27 cellular contexts compared by ENCODE assay signal in the genomic region with DNA sequence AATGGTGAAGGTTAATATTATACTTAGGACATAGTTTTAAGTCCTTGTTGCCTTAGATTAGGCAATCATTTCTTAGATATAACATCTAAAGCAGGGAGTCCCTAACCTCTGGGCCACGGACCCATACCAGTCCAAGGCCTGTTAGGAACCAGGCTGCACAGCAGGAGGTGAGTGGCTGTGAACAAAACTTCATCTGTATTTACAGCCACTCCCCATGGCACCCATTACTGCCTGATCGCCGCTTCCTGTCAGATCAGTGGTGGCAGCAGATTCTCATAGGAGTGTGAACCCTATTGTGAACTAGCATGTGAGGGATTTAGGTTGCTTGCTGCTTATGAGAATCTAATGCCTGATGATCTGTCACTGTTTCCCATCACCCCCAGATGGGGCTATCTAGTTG.
"Had no signal": no experiment of that assay in that cellular context is flagged by ENCODE, and none has a peak within 500 bp of the region (broad histone marks: within the 10 kb centered on the region; RNA-seq: fewer than 3 reads in every experiment).

No MANE protein-coding gene starts in this region.

- H3K4me3 ChIP-seq: gastrocnemius medialis, heart left ventricle had no signal

- H3K9me3 ChIP-seq: gastrocnemius medialis had no signal

- H3K27ac ChIP-seq: brain microvascular endothelial cell, gastrocnemius medialis, heart left ventricle, WERI-Rb-1 had no signal

- DNase-seq: activated B cell treated with CpG ODN at 0.5 μM for 24 hours; activated CD4-positive, alpha-beta T cell treated with anti-CD3 and anti-CD28 coated beads for 48 hours; activated CD4-positive, alpha-beta T cell treated with anti-CD3 and anti-CD28 coated beads, Interleukin-2, amount 50 U/mL, for 1 hour; activated CD4-positive, alpha-beta T cell treated with anti-CD3 and anti-CD28 coated beads, Interleukin-2, amount 50 U/mL, for 48 hours; activated CD8-positive, alpha-beta memory T cell treated with anti-CD3 and anti-CD28 coated beads for 24 hours; activated CD8-positive, alpha-beta T cell treated with anti-CD3 and anti-CD28 coated beads for 36 hours; activated effector memory CD4-positive, alpha-beta T cell treated with Interleukin-2 at 50 U/mL for 16 hours; activated gamma-delta T cell treated with Interleukin-2 at 50 U/mL for 16 hours; activated naive CD4-positive, alpha-beta T cell treated with anti-CD3 and anti-CD28 coated beads, Interleukin-2, amount 50 U/mL, for 16 hours; activated naive CD4-positive, alpha-beta T cell treated with Interleukin-2 at 50 U/mL for 16 hours; activated T-cell treated with anti-CD3 and anti-CD28 coated beads, Interleukin-2, amount 50 U/mL, for 4 hours; amniotic stem cell; anterior cingulate cortex; brain microvascular endothelial cell; caudate nucleus; cortex of kidney; dermis blood vessel endothelial cell; effector CD4-positive, alpha-beta T cell; effector memory CD8-positive, alpha-beta T cell; foreskin fibroblast; gastrocnemius medialis; glutamatergic neuron; heart left ventricle; T-helper 1 cell; T-helper 17 cell; T1000; WERI-Rb-1 had no signal

- H3K4me1 ChIP-seq: gastrocnemius medialis had no signal

- H3K36me3 ChIP-seq: brain microvascular endothelial cell, gastrocnemius medialis, heart left ventricle, WERI-Rb-1 had no signal

- H3K27me3 ChIP-seq: brain microvascular endothelial cell, gastrocnemius medialis, heart left ventricle had no signal
